Comparison of ENCODE assay signal across 9 cellular contexts in the genomic region with DNA sequence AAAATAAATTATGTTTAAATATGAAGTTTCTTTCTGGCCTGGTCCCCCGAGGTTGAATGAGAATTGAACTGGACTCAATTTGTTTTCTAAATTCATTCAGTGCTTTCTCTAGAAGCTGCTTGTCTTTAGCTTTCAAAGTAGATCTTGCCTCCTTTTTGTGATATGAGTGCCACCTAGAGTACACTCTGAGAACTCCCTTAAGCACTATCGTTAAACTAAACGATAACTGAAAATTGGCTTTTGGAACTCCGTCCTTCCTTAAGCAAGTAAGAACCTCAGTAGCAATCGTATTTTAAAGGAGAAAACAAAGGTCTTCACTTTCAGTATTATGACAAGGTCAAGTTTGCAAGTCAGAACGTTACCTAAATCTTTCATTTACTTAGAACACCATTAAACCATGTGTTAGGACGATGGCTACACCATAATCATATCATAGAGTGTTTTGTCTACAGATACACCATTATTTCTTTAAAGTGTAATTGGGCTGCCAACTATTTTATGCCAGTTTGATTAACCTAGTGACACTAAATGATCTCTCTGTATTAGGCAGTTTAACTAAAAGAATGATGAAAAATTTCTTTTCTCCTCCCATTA.
DNase-seq lines count a peak whose midpoint lies in the region; ATAC-seq, FAIRE-seq and TF ChIP-seq lines count a peak whose summit lies in the region.
"Had no signal": no experiment of that assay in that cellular context is flagged by ENCODE, and none has a peak within 500 bp of the region (broad histone marks: within the 10 kb centered on the region; RNA-seq: fewer than 3 reads in every experiment).

No MANE protein-coding gene starts in this region.

- H3K4me3 ChIP-seq in DOHH2 (ENCODE audit: low read length) (no peak overlapping the region), NT2/D1 (ENCODE audit: insufficient read length, low read depth) (no peak overlapping the region), cardiac fibroblast (replicated peaks in 1 of 2; ENCODE audit: low read depth in 2 of 2, low read length in 2 of 2) (no peak overlapping the region), HepG2 (replicated peaks in 1 of 3; ENCODE audit: insufficient read depth in 1 of 3, low read depth in 2 of 3, low read length in 3 of 3) (no peak overlapping the region)

- H3K4me2 ChIP-seq in DOHH2 (ENCODE audit: low read length) = no peak overlapping the region
- no peak overlapping the region for H3K4me2 ChIP-seq in HepG2 (ENCODE audit: low read depth, low read length)

- POLR2A ChIA-PET in HepG2 (lab: Yijun Ruan, JAX) = no interaction called here
- POLR2A ChIA-PET in activated CD4-positive, alpha-beta memory T cell treated with anti-CD3 and anti-CD28 coated beads for 36 hours (lab: Charles Lee) = no interaction called here

- no peaks in the 10 kb centered on the region for H3F3A ChIP-seq in DOHH2 (ENCODE audit: control insufficient read depth, insufficient read depth)

- no peaks in the 10 kb centered on the region for H3K36me3 Mint-ChIP-seq in activated CD4-positive, alpha-beta memory T cell treated with anti-CD3 and anti-CD28 coated beads for 36 hours
- H3K36me3 Mint-ChIP-seq: activated naive CD8-positive, alpha-beta T cell had no signal

- H3K27ac Mint-ChIP-seq in activated CD4-positive, alpha-beta memory T cell treated with anti-CD3 and anti-CD28 coated beads for 36 hours = no peak overlapping the region
- H3K27ac Mint-ChIP-seq: activated naive CD8-positive, alpha-beta T cell had no signal

- no peak overlapping the region for H2AFZ ChIP-seq in HepG2 (ENCODE audit: low read length)

- peaks cover 20% of the 10 kb centered on the region for H3K27me3 Mint-ChIP-seq in activated CD4-positive, alpha-beta memory T cell treated with anti-CD3 and anti-CD28 coated beads for 36 hours

- DNase-seq in GM20000 (ENCODE audit: low spot score) (peak; percentile 56), NT2/D1 (ENCODE audit: low read depth, low spot score) (peak; percentile 33), cardiac fibroblast (ENCODE audit: low read depth in 2 of 2) (peak; percentile 74 to 78), HepG2 (ENCODE audit: low spot score) (peak; percentile 27)
- no peak for DNase-seq in activated CD4-positive, alpha-beta memory T cell treated with anti-CD3 and anti-CD28 coated beads for 36 hours

- no peaks in the 10 kb centered on the region for H3K79me2 ChIP-seq in DOHH2 (ENCODE audit: control insufficient read depth, low read length)
- no peaks in the 10 kb centered on the region for H3K79me2 ChIP-seq in HepG2 (ENCODE audit: insufficient read depth, low read length)

- H3K9ac ChIP-seq in NT2/D1 (ENCODE audit: insufficient read length, low read depth) (no peak overlapping the region), HepG2 (ENCODE audit: insufficient read depth, low read depth, low read length) (no peak overlapping the region)

- CTCF ChIA-PET in HepG2 (lab: Yijun Ruan, JAX; ENCODE audit: low intra/inter-chr PET ratio, low total read pairs) = interaction anchor here (0.9 to 1.5 kb wide), 4 partner anchors 202 to 830 kb away, joined by 3 to 25 read pairs (median 5); no protein-coding TSS in a partner anchor
- CTCF ChIA-PET in activated CD4-positive, alpha-beta memory T cell treated with anti-CD3 and anti-CD28 coated beads for 36 hours (lab: Charles Lee) = interaction anchor here (0.6 to 6.8 kb wide), 36 partner anchors 10 to 1503 kb away, joined by 3 to 75 read pairs (median 4); no protein-coding TSS in a partner anchor

- TF ChIP-seq EP300 in Ishikawa (IDR thresholded peaks at IDR 0.05; ENCODE audit: borderline replicate concordance) (no peak), HepG2 (IDR thresholded peaks at IDR 0.05; ENCODE audit: low read depth in 2 of 2, low read length in 2 of 2) (no peak), HepG2 (CRISPR knock-in tag; IDR thresholded peaks at IDR 0.05; ENCODE audit: borderline replicate concordance) (no peak)

- 2% methylated on average over 7 of the region's 7 CpGs for WGBS in HepG2 (ENCODE audit: low lambda C conversion rate)

- H3K27me3 ChIP-seq in DOHH2 (ENCODE audit: control insufficient read depth, low read length) (peaks cover 8% of the 10 kb centered on the region; the same call in 1 of the 2 replicates), NT2/D1 (ENCODE audit: insufficient read depth, insufficient read length) (no peaks in the 10 kb centered on the region), HepG2 (ENCODE audit: control insufficient read depth in 1 of 2, insufficient read depth in 2 of 2, low read length in 2 of 2) (no peaks in the 10 kb centered on the region)

- H3K9me3 ChIP-seq in DOHH2 (ENCODE audit: control insufficient read depth, insufficient read depth, low read length) = no peaks in the 10 kb centered on the region
- no peaks in the 10 kb centered on the region for H3K9me3 ChIP-seq in NT2/D1 (ENCODE audit: insufficient read depth, low read length)
- no peaks in the 10 kb centered on the region for H3K9me3 ChIP-seq in HepG2 (ENCODE audit: low read length)

- H3K36me3 ChIP-seq in DOHH2 (ENCODE audit: control insufficient read depth, low read length) (no peaks in the 10 kb centered on the region), NT2/D1 (ENCODE audit: insufficient read depth, insufficient read length, low read length) (no peaks in the 10 kb centered on the region), HepG2 (replicated peaks in 1 of 2; ENCODE audit: control insufficient read depth in 1 of 2, insufficient read depth in 2 of 2, low read length in 2 of 2) (no peaks in the 10 kb centered on the region)

- H3K27ac ChIP-seq in DOHH2 (ENCODE audit: low read depth, low read length) (no peak overlapping the region), HepG2 (ENCODE audit: extremely low read length, insufficient read depth, low read length) (no peak overlapping the region)

- intact Hi-C loops in HepG2 (cut with micrococcal nuclease; ENCODE audit: unreplicated experiment) = loop anchor here (1.0 kb wide), 2 partner anchors 233 to 671 kb away; no protein-coding TSS in a partner anchor
- intact Hi-C loops in activated CD4-positive, alpha-beta memory T cell treated with anti-CD3 and anti-CD28 coated beads for 36 hours (cut with micrococcal nuclease) = loop anchor here (1.0 to 5.0 kb wide), 4 partner anchors 202 to 858 kb away; no protein-coding TSS in a partner anchor

- no peak for TF ChIP-seq POLR2A in HepG2 (IDR thresholded peaks at IDR 0.05; ENCODE audit: insufficient read depth in 1 of 2, low read depth in 2 of 2, low read length in 2 of 2)

- H3K4me1 ChIP-seq in DOHH2 (ENCODE audit: control insufficient read depth, low read length) = peaks cover 24% of the 10 kb centered on the region
- no peaks in the 10 kb centered on the region for H3K4me1 ChIP-seq in NT2/D1 (ENCODE audit: insufficient read depth, insufficient read length)
- H3K4me1 ChIP-seq in HepG2 (ENCODE audit: insufficient read depth, low read length) = no peaks in the 10 kb centered on the region

- TF ChIP-seq RAD21 in Ishikawa (IDR thresholded peaks at IDR 0.05; ENCODE audit: low read depth) (peak; percentile 79), HepG2 (CRISPR knock-in tag; IDR thresholded peaks at IDR 0.05) (peak; percentile 47)

- H3K4me1 Mint-ChIP-seq in activated CD4-positive, alpha-beta memory T cell treated with anti-CD3 and anti-CD28 coated beads for 36 hours (ENCODE audit: low read depth) = no peaks in the 10 kb centered on the region

- H3K4me3 Mint-ChIP-seq in activated CD4-positive, alpha-beta memory T cell treated with anti-CD3 and anti-CD28 coated beads for 36 hours = no peak overlapping the region
- H3K4me3 Mint-ChIP-seq: activated naive CD8-positive, alpha-beta T cell had no signal

- peak; percentile 79 for ATAC-seq in HepG2
- no peak for ATAC-seq in HG02840 (IDR thresholded peaks at IDR 0.05; ENCODE audit: low FRiP score, unreplicated experiment)

- FAIRE-seq in HepG2 (lab: Jason Lieb, UNC) = peak; percentile 37

- no TSS peak for BruUV-seq in HepG2 (replicated peaks; lab: Mats Ljungman, UMichigan)

- in situ Hi-C loops in HepG2 (cut with HindIII; ENCODE audit: extremely low pct_ligation_motif_present, low pct_unique_long_range_greater_than_20kb) = loop anchor here (5.0 to 10.0 kb wide), 2 partner anchors 240 to 672 kb away; no protein-coding TSS in a partner anchor

- H3K9me2 ChIP-seq in DOHH2 (replicated peaks; ENCODE audit: control insufficient read depth, low read length) = no peaks in the 10 kb centered on the region

- H3K9me3 Mint-ChIP-seq in activated CD4-positive, alpha-beta memory T cell treated with anti-CD3 and anti-CD28 coated beads for 36 hours = no peaks in the 10 kb centered on the region

- no peaks in the 10 kb centered on the region for H4K20me1 ChIP-seq in DOHH2 (ENCODE audit: control insufficient read depth, insufficient read depth, low read depth, low read length)
- no peaks in the 10 kb centered on the region for H4K20me1 ChIP-seq in HepG2 (ENCODE audit: insufficient read depth, low read length)

- TF ChIP-seq CTCF in DOHH2 (IDR thresholded peaks at IDR 0.05; ENCODE audit: low read depth, low read length, poor library complexity, severe bottlenecking) (peak; percentile 74), GM20000 (IDR thresholded peaks at IDR 0.05; ENCODE audit: extremely low read depth, missing control alignments) (peak; percentile 69), cardiac fibroblast (IDR thresholded peaks at IDR 0.05; ENCODE audit: low read depth, low read length) (peak; percentile 74), HepG2 (CRISPR knock-in tag; IDR thresholded peaks at IDR 0.05) (peak; percentile 73)

TF ChIP-seq in Ishikawa, 13 proteins besides CTCF, POLR2A, EP300 and RAD21 (continues in another document):
- TF ChIP-seq TCF12 (IDR thresholded peaks at IDR 0.05; ENCODE audit: low read depth) (no peak), YY1 (IDR thresholded peaks at IDR 0.05; ENCODE audit: low read depth) (no peak), CREB1 (IDR thresholded peaks at IDR 0.05; ENCODE audit: low read depth) (no peak), TEAD4 (IDR thresholded peaks at IDR 0.05) (no peak)
- TF ChIP-seq, protein P1, sequence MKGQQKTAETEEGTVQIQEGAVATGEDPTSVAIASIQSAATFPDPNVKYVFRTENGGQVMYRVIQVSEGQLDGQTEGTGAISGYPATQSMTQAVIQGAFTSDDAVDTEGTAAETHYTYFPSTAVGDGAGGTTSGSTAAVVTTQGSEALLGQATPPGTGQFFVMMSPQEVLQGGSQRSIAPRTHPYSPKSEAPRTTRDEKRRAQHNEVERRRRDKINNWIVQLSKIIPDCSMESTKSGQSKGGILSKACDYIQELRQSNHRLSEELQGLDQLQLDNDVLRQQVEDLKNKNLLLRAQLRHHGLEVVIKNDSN (IDR thresholded peaks at IDR 0.05) = no peak

TF ChIP-seq in HepG2, 621 proteins besides CTCF, POLR2A, EP300 and RAD21 (continues in another document):
- peak; percentile 83 for TF ChIP-seq STAG1 (CRISPR knock-in tag; IDR thresholded peaks at IDR 0.05)
- TF ChIP-seq, protein P2, sequence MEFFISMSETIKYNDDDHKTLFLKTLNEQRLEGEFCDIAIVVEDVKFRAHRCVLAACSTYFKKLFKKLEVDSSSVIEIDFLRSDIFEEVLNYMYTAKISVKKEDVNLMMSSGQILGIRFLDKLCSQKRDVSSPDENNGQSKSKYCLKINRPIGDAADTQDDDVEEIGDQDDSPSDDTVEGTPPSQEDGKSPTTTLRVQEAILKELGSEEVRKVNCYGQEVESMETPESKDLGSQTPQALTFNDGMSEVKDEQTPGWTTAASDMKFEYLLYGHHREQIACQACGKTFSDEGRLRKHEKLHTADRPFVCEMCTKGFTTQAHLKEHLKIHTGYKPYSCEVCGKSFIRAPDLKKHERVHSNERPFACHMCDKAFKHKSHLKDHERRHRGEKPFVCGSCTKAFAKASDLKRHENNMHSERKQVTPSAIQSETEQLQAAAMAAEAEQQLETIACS (CRISPR knock-in tag; IDR thresholded peaks at IDR 0.05) = no peak
